ENCODE assay signal across 23 cellular contexts in genomic region chr4:151426513-151426912, GRCh38. TPM values are rescaled to one million over a fixed set of nuclear protein-coding genes. Genes with fewer than 3 reads are reported as not detected.
"Had no signal": no experiment of that assay in that cellular context is flagged by ENCODE, and none has a peak within 500 bp of the region (broad histone marks: within the 10 kb centered on the region; RNA-seq: fewer than 3 reads in every experiment).

No MANE protein-coding gene starts in this region.

- H3K27me3 ChIP-seq: gastroesophageal sphincter, heart right ventricle, ovary, right lobe of liver, tibial artery had no signal

- H3K4me1 ChIP-seq: gastroesophageal sphincter had no signal

- H3K36me3 Mint-ChIP-seq: brain, immature natural killer cell, natural killer cell had no signal

- H3K4me3 ChIP-seq: coronary artery, gastroesophageal sphincter, heart right ventricle, ovary, right lobe of liver, tibial artery had no signal

- DNase-seq: activated CD4-positive, alpha-beta T cell treated with anti-CD3 and anti-CD28 coated beads, Interleukin-2, amount 10 ng/mL, durations not matched to agents 24 days and 14 days; activated CD8-positive, alpha-beta T cell treated with anti-CD3 and anti-CD28 coated beads for 36 hours; activated naive CD4-positive, alpha-beta T cell treated with anti-CD3 and anti-CD28 coated beads for 36 hours; activated T-cell treated with anti-CD3 and anti-CD28 coated beads, Interleukin-2, amount 50 U/mL, for 24 hours; anterior cingulate cortex; central memory CD4-positive, alpha-beta T cell; heart right ventricle; immature natural killer cell; mesendoderm; natural killer cell; ovary; right lobe of liver; stimulated activated naive CD4-positive, alpha-beta T cell treated with Interleukin-2 at 50 U/mL for 16 hours; substantia nigra; T1000; tibial artery had no signal

- H3K36me3 ChIP-seq: gastroesophageal sphincter, heart right ventricle, ovary, right lobe of liver, tibial artery had no signal

- H3K4me3 Mint-ChIP-seq: activated CD4-positive, alpha-beta T cell treated with anti-CD3 and anti-CD28 coated beads, Interleukin-2, amount 10 ng/mL, durations not matched to agents 24 days and 14 days; activated CD8-positive, alpha-beta T cell treated with anti-CD3 and anti-CD28 coated beads for 36 hours; activated naive CD4-positive, alpha-beta T cell treated with anti-CD3 and anti-CD28 coated beads for 36 hours; activated T-cell treated with anti-CD3 and anti-CD28 coated beads, Interleukin-2, amount 50 U/mL, for 24 hours; brain; immature natural killer cell; natural killer cell had no signal

- FAIRE-seq: endometrium, urothelium cell line had no signal

- H3K27ac Mint-ChIP-seq: activated CD4-positive, alpha-beta T cell treated with anti-CD3 and anti-CD28 coated beads, Interleukin-2, amount 10 ng/mL, durations not matched to agents 24 days and 14 days; activated CD8-positive, alpha-beta T cell treated with anti-CD3 and anti-CD28 coated beads for 36 hours; activated naive CD4-positive, alpha-beta T cell treated with anti-CD3 and anti-CD28 coated beads for 36 hours; activated T-cell treated with anti-CD3 and anti-CD28 coated beads, Interleukin-2, amount 50 U/mL, for 24 hours; activated T-helper 2 cell treated with anti-CD3 and anti-CD28 coated beads, Interferon-gamma antibody, Interleukin-2, Interleukin-4, amounts not matched to agents 10 μg/mL and 5 μg/mL and 100 μg/mL, durations not matched to agents 14 hours and 24 hours and 36 hours; brain; immature natural killer cell; natural killer cell had no signal

- H3K9me3 ChIP-seq: gastroesophageal sphincter, ovary, right lobe of liver, tibial artery had no signal

- H3K4me1 Mint-ChIP-seq: immature natural killer cell, natural killer cell had no signal

- H3K9me3 Mint-ChIP-seq: activated CD4-positive, alpha-beta T cell treated with anti-CD3 and anti-CD28 coated beads, Interleukin-2, amount 10 ng/mL, durations not matched to agents 24 days and 14 days; activated CD8-positive, alpha-beta T cell treated with anti-CD3 and anti-CD28 coated beads for 36 hours; activated T-cell treated with anti-CD3 and anti-CD28 coated beads, Interleukin-2, amount 50 U/mL, for 24 hours; activated T-helper 2 cell treated with anti-CD3 and anti-CD28 coated beads, Interferon-gamma antibody, Interleukin-2, Interleukin-4, amounts not matched to agents 10 μg/mL and 5 μg/mL and 100 μg/mL, durations not matched to agents 14 hours and 24 hours and 36 hours had no signal

- ATAC-seq: activated CD8-positive, alpha-beta T cell treated with anti-CD3 and anti-CD28 coated beads for 36 hours; gastroesophageal sphincter; heart right ventricle; natural killer cell; right lobe of liver had no signal

- H3K27ac ChIP-seq: coronary artery, gastroesophageal sphincter, ovary, right lobe of liver, tibial artery had no signal

RNA-seq across cellular contexts. Expression of gene FHIP1A, which starts 17.5 kb away (rescaled TPM):
- total RNA-seq: activated CD4-positive, alpha-beta T cell treated with anti-CD3 and anti-CD28 coated beads, Interleukin-2, amount 10 ng/mL, durations not matched to agents 24 days and 14 days; activated T-helper 2 cell treated with anti-CD3 and anti-CD28 coated beads, Interferon-gamma antibody, Interleukin-2, Interleukin-4, amounts not matched to agents 10 μg/mL and 5 μg/mL and 100 μg/mL, durations not matched to agents 14 hours and 24 hours and 36 hours; T-helper 1 cell treated with Interleukin-12 subunit alpha and Interleukin-12 subunit beta and Interleukin-4 antibody, amounts not matched to agents 30 ng/mL and 1 ng/mL, for 36 hours had no signal
- polyA plus RNA-seq: immature natural killer cell had no signal
